ENCODE assay signal across 26 cellular contexts in genomic region chr4:179855471-179855870, GRCh38.
"Had no signal": no experiment of that assay in that cellular context is flagged by ENCODE, and none has a peak within 500 bp of the region (broad histone marks: within the 10 kb centered on the region; RNA-seq: fewer than 3 reads in every experiment).

No MANE protein-coding gene starts in this region.

- H3K27ac ChIP-seq: adrenal gland, dorsolateral prefrontal cortex, esophagus muscularis mucosa, gastroesophageal sphincter, heart right ventricle, parathyroid adenoma, suprapubic skin, tibial nerve had no signal

- DNase-seq: activated CD4-positive, alpha-beta T cell treated with anti-CD3 and anti-CD28 coated beads, Interleukin-2, amount 50 U/mL, for 4 hours; activated CD8-positive, alpha-beta memory T cell treated with anti-CD3 and anti-CD28 coated beads for 24 hours; activated CD8-positive, alpha-beta memory T cell treated with anti-CD3 and anti-CD28 coated beads, Interleukin-2, amount 50 U/mL, for 4 hours; activated T-cell treated with anti-CD3 and anti-CD28 coated beads, Interleukin-2, amount 50 U/mL, for 24 hours; adrenal gland; central memory CD4-positive, alpha-beta T cell; dorsolateral prefrontal cortex; effector memory CD8-positive, alpha-beta T cell; heart right ventricle; islet precursor cell; left cardiac atrium; mesendoderm; naive B cell; nucleus accumbens; right cardiac atrium; stimulated activated CD4-positive, alpha-beta T cell treated with anti-CD3 and anti-CD28 coated beads, Interleukin-12 subunit alpha, Interleukin-12 subunit beta, amount 100 ng/mL, for 4 hours had no signal

- FAIRE-seq: astrocyte, endothelial cell of umbilical vein had no signal

- H3K27me3 ChIP-seq: adrenal gland, dorsolateral prefrontal cortex, esophagus muscularis mucosa, gastroesophageal sphincter, heart right ventricle, suprapubic skin, tibial nerve had no signal

- H3K4me3 ChIP-seq: adrenal gland, dorsolateral prefrontal cortex, esophagus muscularis mucosa, gastroesophageal sphincter, heart right ventricle, suprapubic skin, tibial nerve had no signal

- H3K36me3 ChIP-seq: adrenal gland, esophagus muscularis mucosa, gastroesophageal sphincter, heart right ventricle, suprapubic skin, tibial nerve had no signal

- ATAC-seq: activated naive CD4-positive, alpha-beta T cell treated with anti-CD3 and anti-CD28 coated beads, Interleukin-2, amount 50 U/mL, for 72 hours; activated T-helper 17 cell treated with anti-CD3 and anti-CD28 coated beads, Interleukin-2, amount 50 U/mL, for 72 hours; effector memory CD8-positive, alpha-beta T cell; gastroesophageal sphincter; heart right ventricle; left cardiac atrium; right cardiac atrium; WTC11 had no signal

- H3K4me1 ChIP-seq: adrenal gland, esophagus muscularis mucosa, gastroesophageal sphincter, heart right ventricle, parathyroid adenoma, suprapubic skin, tibial nerve had no signal

- H3K9me3 ChIP-seq: esophagus muscularis mucosa, gastroesophageal sphincter, suprapubic skin, tibial nerve had no signal
